1 cellular context compared by ENCODE assay signal in genomic region chr2:219209818-219210571, GRCh38.
TF ChIP-seq lines count a peak whose summit lies in the region.

No MANE protein-coding gene starts in this region.

TF ChIP-seq in GM23338, 12 proteins besides CTCF, POLR2A, EP300 and RAD21:
- TF ChIP-seq EZH2phosphoT487 (IDR thresholded peaks at IDR 0.05; ENCODE audit: unreplicated experiment) (no peak), POLR2AphosphoS5 (IDR thresholded peaks at IDR 0.05; ENCODE audit: low read depth) (no peak), EZH2 (IDR thresholded peaks at IDR 0.05; ENCODE audit: low read depth, unreplicated experiment) (no peak), ETS1 (IDR thresholded peaks at IDR 0.05) (no peak), JUNB (IDR thresholded peaks at IDR 0.05; ENCODE audit: unreplicated experiment) (no peak), ZNF114 (CRISPR knock-in tag; IDR thresholded peaks at IDR 0.05) (no peak), STAT1 (IDR thresholded peaks at IDR 0.05; ENCODE audit: unreplicated experiment) (no peak), NANOG (IDR thresholded peaks at IDR 0.05; ENCODE audit: borderline replicate concordance) (no peak)
